1 cellular context compared by ENCODE assay signal in the genomic region with DNA sequence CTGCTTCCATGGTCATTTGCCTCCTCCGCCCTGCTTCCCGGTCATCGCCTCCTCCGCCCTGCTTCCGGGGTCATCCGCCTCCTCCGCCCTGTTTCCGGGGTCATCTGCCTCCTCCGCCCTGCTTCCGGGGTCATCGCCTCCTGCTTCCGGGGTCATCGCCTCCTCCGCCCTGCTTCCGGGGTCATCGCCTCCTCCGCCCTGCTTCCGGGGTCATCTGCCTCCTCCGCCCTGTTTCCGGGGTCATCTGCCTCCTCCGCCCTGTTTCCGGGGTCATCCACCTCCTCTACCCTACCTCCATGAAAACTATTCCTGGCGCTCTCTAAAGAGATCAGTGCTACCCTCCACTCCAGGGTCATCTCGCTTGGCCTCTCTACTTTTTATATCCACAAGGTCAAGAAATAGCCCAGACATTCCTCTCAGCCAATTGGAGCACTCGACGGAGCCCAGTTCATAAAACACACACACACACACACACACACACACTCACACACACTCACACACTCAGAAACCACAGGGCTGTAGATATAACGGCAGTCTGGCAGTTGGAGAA.
A peak's percentile ranks its signal among the peaks of the same experiment; 100 is the strongest.
TF ChIP-seq lines count a peak whose summit lies in the region.

No MANE protein-coding gene starts in this region.

TF ChIP-seq in K562, 482 proteins besides CTCF, POLR2A, EP300 and RAD21 (continued from another document):
- TF ChIP-seq ZNF318 (IDR thresholded peaks at IDR 0.05; ENCODE audit: borderline replicate concordance in 1 of 2, low read depth in 1 of 2) = no peak
- no peak for TF ChIP-seq XRCC5 (IDR thresholded peaks at IDR 0.05; ENCODE audit: low read depth, low read length)
- no peak for TF ChIP-seq MXD1 (CRISPR knock-in tag; IDR thresholded peaks at IDR 0.05; ENCODE audit: borderline replicate concordance, poor library complexity, severe bottlenecking)
- TF ChIP-seq ZNF76 (CRISPR knock-in tag; IDR thresholded peaks at IDR 0.05; ENCODE audit: borderline replicate concordance) = no peak
- no peak for TF ChIP-seq MAFG (tag; conservative IDR thresholded peaks at IDR 0.05)
- TF ChIP-seq, protein P1, sequence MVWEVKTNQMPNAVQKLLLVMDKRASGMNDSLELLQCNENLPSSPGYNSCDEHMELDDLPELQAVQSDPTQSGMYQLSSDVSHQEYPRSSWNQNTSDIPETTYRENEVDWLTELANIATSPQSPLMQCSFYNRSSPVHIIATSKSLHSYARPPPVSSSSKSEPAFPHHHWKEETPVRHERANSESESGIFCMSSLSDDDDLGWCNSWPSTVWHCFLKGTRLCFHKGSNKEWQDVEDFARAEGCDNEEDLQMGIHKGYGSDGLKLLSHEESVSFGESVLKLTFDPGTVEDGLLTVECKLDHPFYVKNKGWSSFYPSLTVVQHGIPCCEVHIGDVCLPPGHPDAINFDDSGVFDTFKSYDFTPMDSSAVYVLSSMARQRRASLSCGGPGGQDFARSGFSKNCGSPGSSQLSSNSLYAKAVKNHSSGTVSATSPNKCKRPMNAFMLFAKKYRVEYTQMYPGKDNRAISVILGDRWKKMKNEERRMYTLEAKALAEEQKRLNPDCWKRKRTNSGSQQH (CRISPR knock-in tag; IDR thresholded peaks at IDR 0.05) = no peak
- TF ChIP-seq, protein P2, sequence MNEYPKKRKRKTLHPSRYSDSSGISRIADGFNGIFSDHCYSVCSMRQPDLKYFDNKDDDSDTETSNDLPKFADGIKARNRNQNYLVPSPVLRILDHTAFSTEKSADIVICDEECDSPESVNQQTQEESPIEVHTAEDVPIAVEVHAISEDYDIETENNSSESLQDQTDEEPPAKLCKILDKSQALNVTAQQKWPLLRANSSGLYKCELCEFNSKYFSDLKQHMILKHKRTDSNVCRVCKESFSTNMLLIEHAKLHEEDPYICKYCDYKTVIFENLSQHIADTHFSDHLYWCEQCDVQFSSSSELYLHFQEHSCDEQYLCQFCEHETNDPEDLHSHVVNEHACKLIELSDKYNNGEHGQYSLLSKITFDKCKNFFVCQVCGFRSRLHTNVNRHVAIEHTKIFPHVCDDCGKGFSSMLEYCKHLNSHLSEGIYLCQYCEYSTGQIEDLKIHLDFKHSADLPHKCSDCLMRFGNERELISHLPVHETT (CRISPR knock-in tag; conservative IDR thresholded peaks at IDR 0.05 in 1 of 2, IDR thresholded peaks at IDR 0.05 in 1 of 2) = peak in 1 of 2 experiments; percentile 93; a peak in 2 of 4 replicates
- TF ChIP-seq DMBX1 (CRISPR knock-in tag; IDR thresholded peaks at IDR 0.05; ENCODE audit: borderline replicate concordance) = no peak
- TF ChIP-seq MCM3 (IDR thresholded peaks at IDR 0.05) = peak; percentile 55; the same call in 1 of the 2 replicates
- peak; percentile 81 for TF ChIP-seq CXXC5 (CRISPR knock-in tag; IDR thresholded peaks at IDR 0.05)
- peak; percentile 94 for TF ChIP-seq EGR1 (conservative IDR thresholded peaks at IDR 0.05)
- no peak for TF ChIP-seq NCOR1 (IDR thresholded peaks at IDR 0.05)
- TF ChIP-seq ETV6 (IDR thresholded peaks at IDR 0.05; ENCODE audit: borderline replicate concordance in 1 of 2, low read depth in 2 of 2, low read length in 1 of 2) = peak; percentile 100
- peak; percentile 100 for TF ChIP-seq ETV6 (CRISPR knock-in tag; IDR thresholded peaks at IDR 0.05; ENCODE audit: borderline replicate concordance)
- TF ChIP-seq TAF7 (tag; IDR thresholded peaks at IDR 0.05) = peak; percentile 51
- peak; percentile 50 for TF ChIP-seq PCBP1 (IDR thresholded peaks at IDR 0.05; ENCODE audit: low read depth, low read length, poor library complexity, severe bottlenecking)
- TF ChIP-seq TEAD1 (CRISPR knock-in tag; IDR thresholded peaks at IDR 0.05) = no peak
- TF ChIP-seq, protein P3, sequence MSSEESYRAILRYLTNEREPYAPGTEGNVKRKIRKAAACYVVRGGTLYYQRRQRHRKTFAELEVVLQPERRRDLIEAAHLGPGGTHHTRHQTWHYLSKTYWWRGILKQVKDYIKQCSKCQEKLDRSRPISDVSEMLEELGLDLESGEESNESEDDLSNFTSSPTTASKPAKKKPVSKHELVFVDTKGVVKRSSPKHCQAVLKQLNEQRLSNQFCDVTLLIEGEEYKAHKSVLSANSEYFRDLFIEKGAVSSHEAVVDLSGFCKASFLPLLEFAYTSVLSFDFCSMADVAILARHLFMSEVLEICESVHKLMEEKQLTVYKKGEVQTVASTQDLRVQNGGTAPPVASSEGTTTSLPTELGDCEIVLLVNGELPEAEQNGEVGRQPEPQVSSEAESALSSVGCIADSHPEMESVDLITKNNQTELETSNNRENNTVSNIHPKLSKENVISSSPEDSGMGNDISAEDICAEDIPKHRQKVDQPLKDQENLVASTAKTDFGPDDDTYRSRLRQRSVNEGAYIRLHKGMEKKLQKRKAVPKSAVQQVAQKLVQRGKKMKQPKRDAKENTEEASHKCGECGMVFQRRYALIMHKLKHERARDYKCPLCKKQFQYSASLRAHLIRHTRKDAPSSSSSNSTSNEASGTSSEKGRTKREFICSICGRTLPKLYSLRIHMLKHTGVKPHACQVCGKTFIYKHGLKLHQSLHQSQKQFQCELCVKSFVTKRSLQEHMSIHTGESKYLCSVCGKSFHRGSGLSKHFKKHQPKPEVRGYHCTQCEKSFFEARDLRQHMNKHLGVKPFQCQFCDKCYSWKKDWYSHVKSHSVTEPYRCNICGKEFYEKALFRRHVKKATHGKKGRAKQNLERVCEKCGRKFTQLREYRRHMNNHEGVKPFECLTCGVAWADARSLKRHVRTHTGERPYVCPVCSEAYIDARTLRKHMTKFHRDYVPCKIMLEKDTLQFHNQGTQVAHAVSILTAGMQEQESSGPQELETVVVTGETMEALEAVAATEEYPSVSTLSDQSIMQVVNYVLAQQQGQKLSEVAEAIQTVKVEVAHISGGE (CRISPR knock-in tag; IDR thresholded peaks at IDR 0.05) = peak in 1 of 3 experiments; percentile 70; a peak in 2 of 6 replicates
- no peak for TF ChIP-seq NR2F6 (CRISPR knock-in tag; IDR thresholded peaks at IDR 0.05)
- no peak for TF ChIP-seq MECOM (CRISPR knock-in tag; IDR thresholded peaks at IDR 0.05)
- TF ChIP-seq RNF2 (IDR thresholded peaks at IDR 0.05) = no peak
- no peak for TF ChIP-seq ZNF583 (CRISPR knock-in tag; IDR thresholded peaks at IDR 0.05)
- peak; percentile 78 for TF ChIP-seq ELF2 (CRISPR knock-in tag; IDR thresholded peaks at IDR 0.05)
- no peak for TF ChIP-seq ZFX (CRISPR knock-in tag; IDR thresholded peaks at IDR 0.05)
- TF ChIP-seq KAT8 (IDR thresholded peaks at IDR 0.05; ENCODE audit: low read depth) = no peak
- TF ChIP-seq TCF3 (CRISPR knock-in tag; IDR thresholded peaks at IDR 0.05) = no peak
